Comparison of ENCODE assay signal across 31 cellular contexts in genomic region chr3:106169351-106169750, GRCh38.
"Had no signal": no experiment of that assay in that cellular context is flagged by ENCODE, and none has a peak within 500 bp of the region (broad histone marks: within the 10 kb centered on the region; RNA-seq: fewer than 3 reads in every experiment).

No MANE protein-coding gene starts in this region.

- H3K9me3 ChIP-seq: adrenal gland, body of pancreas had no signal

- H3K4me3 ChIP-seq: adrenal gland, body of pancreas had no signal

- H3K36me3 Mint-ChIP-seq: activated naive CD4-positive, alpha-beta T cell treated with anti-CD3 and anti-CD28 coated beads, Interleukin-2, amount 50 U/mL, for 24 hours had no signal

- ATAC-seq: activated naive CD8-positive, alpha-beta T cell treated with anti-CD3 and anti-CD28 coated beads, Interleukin-2, amount 50 U/mL, for 24 hours; body of pancreas; effector memory CD8-positive, alpha-beta T cell; T-helper 17 cell had no signal

- H3K9me3 Mint-ChIP-seq: activated naive CD4-positive, alpha-beta T cell treated with anti-CD3 and anti-CD28 coated beads for 36 hours; activated naive CD4-positive, alpha-beta T cell treated with anti-CD3 and anti-CD28 coated beads, Interleukin-2, amount 50 U/mL, for 24 hours; activated T-cell treated with anti-CD3 and anti-CD28 coated beads, Interleukin-2, amount 50 U/mL, for 24 hours had no signal

- H3K4me3 Mint-ChIP-seq: activated CD4-positive, alpha-beta memory T cell treated with anti-CD3 and anti-CD28 coated beads, Interleukin-2, amount 10 ng/mL, durations not matched to agents 7 days and 5 days; activated CD4-positive, alpha-beta T cell treated with anti-CD3 and anti-CD28 coated beads, Interleukin-2, amount 10 ng/mL, durations not matched to agents 7 days and 5 days; activated naive CD4-positive, alpha-beta T cell treated with anti-CD3 and anti-CD28 coated beads for 36 hours; activated naive CD4-positive, alpha-beta T cell treated with anti-CD3 and anti-CD28 coated beads, Interleukin-2, amount 50 U/mL, for 24 hours; activated naive CD8-positive, alpha-beta T cell treated with anti-CD3 and anti-CD28 coated beads for 36 hours; activated naive CD8-positive, alpha-beta T cell treated with anti-CD3 and anti-CD28 coated beads, Interleukin-2, amount 50 U/mL, for 24 hours; activated T-cell treated with anti-CD3 and anti-CD28 coated beads, Interleukin-2, amount 50 U/mL, for 24 hours; activated T-helper 1 cell treated with anti-CD3 and anti-CD28 coated beads, Interleukin-12 subunit alpha, Interleukin-12 subunit beta, Interleukin-2, Interleukin-4 antibody, amounts not matched to agents 30 ng/mL and 10 ng/mL and 1 ng/mL, durations not matched to agents 14 hours and 24 hours and 36 hours; effector memory CD8-positive, alpha-beta T cell; T-helper 17 cell; T-helper 2 cell treated with Interferon-gamma antibody and Interleukin-4, amounts not matched to agents 5 μg/mL and 100 μg/mL, for 36 hours had no signal

- H3K27me3 ChIP-seq: adrenal gland, body of pancreas had no signal

- H3K27me3 Mint-ChIP-seq: activated CD4-positive, alpha-beta memory T cell treated with anti-CD3 and anti-CD28 coated beads, Interleukin-2, amount 10 ng/mL, durations not matched to agents 7 days and 5 days; activated CD4-positive, alpha-beta T cell treated with anti-CD3 and anti-CD28 coated beads, Interleukin-2, amount 10 ng/mL, durations not matched to agents 7 days and 5 days; activated naive CD4-positive, alpha-beta T cell treated with anti-CD3 and anti-CD28 coated beads, Interleukin-2, amount 50 U/mL, for 24 hours; activated naive CD8-positive, alpha-beta T cell treated with anti-CD3 and anti-CD28 coated beads for 36 hours; activated naive CD8-positive, alpha-beta T cell treated with anti-CD3 and anti-CD28 coated beads, Interleukin-2, amount 50 U/mL, for 24 hours; activated T-cell treated with anti-CD3 and anti-CD28 coated beads, Interleukin-2, amount 50 U/mL, for 24 hours; effector memory CD8-positive, alpha-beta T cell; T-helper 17 cell had no signal

- H3K27ac Mint-ChIP-seq: activated CD4-positive, alpha-beta memory T cell treated with anti-CD3 and anti-CD28 coated beads, Interleukin-2, amount 10 ng/mL, durations not matched to agents 7 days and 5 days; activated CD4-positive, alpha-beta T cell treated with anti-CD3 and anti-CD28 coated beads, Interleukin-2, amount 10 ng/mL, durations not matched to agents 7 days and 5 days; activated naive CD4-positive, alpha-beta T cell treated with anti-CD3 and anti-CD28 coated beads for 36 hours; activated naive CD4-positive, alpha-beta T cell treated with anti-CD3 and anti-CD28 coated beads, Interleukin-2, amount 50 U/mL, for 24 hours; activated naive CD8-positive, alpha-beta T cell treated with anti-CD3 and anti-CD28 coated beads for 36 hours; activated naive CD8-positive, alpha-beta T cell treated with anti-CD3 and anti-CD28 coated beads, Interleukin-2, amount 50 U/mL, for 24 hours; activated T-cell treated with anti-CD3 and anti-CD28 coated beads, Interleukin-2, amount 50 U/mL, for 24 hours; activated T-helper 1 cell treated with anti-CD3 and anti-CD28 coated beads, Interleukin-12 subunit alpha, Interleukin-12 subunit beta, Interleukin-2, Interleukin-4 antibody, amounts not matched to agents 30 ng/mL and 10 ng/mL and 1 ng/mL, durations not matched to agents 14 hours and 24 hours and 36 hours; activated T-helper 2 cell treated with anti-CD3 and anti-CD28 coated beads, Interferon-gamma antibody, Interleukin-2, Interleukin-4, amounts not matched to agents 10 μg/mL and 5 μg/mL and 100 μg/mL, durations not matched to agents 14 hours and 24 hours and 36 hours; effector memory CD8-positive, alpha-beta T cell; T-helper 17 cell; T-helper 2 cell treated with Interferon-gamma antibody and Interleukin-4, amounts not matched to agents 5 μg/mL and 100 μg/mL, for 36 hours had no signal

- H3K4me1 ChIP-seq: adrenal gland, body of pancreas had no signal

- DNase-seq: activated CD4-positive, alpha-beta memory T cell treated with anti-CD3 and anti-CD28 coated beads, Interleukin-2, amount 10 ng/mL, durations not matched to agents 7 days and 5 days; activated CD4-positive, alpha-beta T cell treated with anti-CD3 and anti-CD28 coated beads for 1 hour; activated CD4-positive, alpha-beta T cell treated with anti-CD3 and anti-CD28 coated beads for 4 hours; activated CD4-positive, alpha-beta T cell treated with anti-CD3 and anti-CD28 coated beads, Interleukin-2, amount 10 ng/mL, durations not matched to agents 7 days and 5 days; activated CD4-positive, alpha-beta T cell treated with anti-CD3 and anti-CD28 coated beads, Interleukin-2, amount 50 U/mL, for 4 hours; activated CD8-positive, alpha-beta memory T cell treated with anti-CD3 and anti-CD28 coated beads, Interleukin-2, amount 50 U/mL, for 48 hours; activated effector memory CD4-positive, alpha-beta T cell treated with anti-CD3 and anti-CD28 coated beads, Interleukin-2, amount 50 U/mL, for 16 hours; activated naive CD4-positive, alpha-beta T cell treated with anti-CD3 and anti-CD28 coated beads for 36 hours; activated naive CD8-positive, alpha-beta T cell treated with anti-CD3 and anti-CD28 coated beads for 36 hours; activated naive CD8-positive, alpha-beta T cell treated with anti-CD3 and anti-CD28 coated beads, Interleukin-2, amount 50 U/mL, for 24 hours; activated T-cell treated with anti-CD3 and anti-CD28 coated beads for 4 hours; activated T-cell treated with anti-CD3 and anti-CD28 coated beads, Interleukin-2, amount 50 U/mL, for 24 hours; adrenal gland; amygdala; aorta; body of pancreas; caudate nucleus; cortex of kidney; dermis blood vessel endothelial cell; effector CD4-positive, alpha-beta T cell; effector memory CD8-positive, alpha-beta T cell; foreskin fibroblast; head of caudate nucleus; T-helper 1 cell; T-helper 17 cell; T1000; WERI-Rb-1 had no signal

- H3K27ac ChIP-seq: adrenal gland, body of pancreas, WERI-Rb-1 had no signal

- H3K36me3 ChIP-seq: adrenal gland, WERI-Rb-1 had no signal
